15 cellular contexts compared by ENCODE assay signal in the genomic region with DNA sequence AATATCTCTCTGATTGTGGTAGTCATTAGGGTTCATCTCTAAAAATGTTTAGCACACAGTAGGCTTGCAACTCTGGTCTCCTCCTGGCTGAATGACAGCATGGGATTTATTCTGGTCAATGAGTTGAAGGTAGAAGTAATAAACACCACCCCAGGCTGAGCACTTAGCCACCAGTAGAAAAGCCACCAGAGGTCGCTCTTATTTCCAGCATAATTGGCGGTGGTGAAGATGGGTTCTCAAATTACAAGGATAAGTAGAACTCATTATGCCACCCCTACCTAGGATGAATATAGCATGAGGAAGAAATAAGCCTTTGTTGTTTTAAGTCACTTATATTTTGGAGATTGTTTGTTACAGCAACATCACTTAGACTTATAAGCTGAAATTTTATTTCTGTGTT.
A peak's percentile ranks its signal among the peaks of the same experiment; 100 is the strongest.
DNase-seq lines count a peak whose midpoint lies in the region; ATAC-seq and TF ChIP-seq lines count a peak whose summit lies in the region.
"Had no signal": no experiment of that assay in that cellular context is flagged by ENCODE, and none has a peak within 500 bp of the region (broad histone marks: within the 10 kb centered on the region; RNA-seq: fewer than 3 reads in every experiment).

No MANE protein-coding gene starts in this region.

- no peak overlapping the region for H3K4me3 Mint-ChIP-seq in CD8-positive, alpha-beta T cell

- POLR2A ChIA-PET in CD8-positive, alpha-beta T cell (lab: Charles Lee) = no interaction called here

- H3K27me3 Mint-ChIP-seq in CD8-positive, alpha-beta T cell (ENCODE audit: low read depth) = no peaks in the 10 kb centered on the region

- no peaks in the 10 kb centered on the region for H3K36me3 Mint-ChIP-seq in CD8-positive, alpha-beta T cell

- H3K4me1 Mint-ChIP-seq in CD8-positive, alpha-beta T cell (ENCODE audit: low read depth) = no peaks in the 10 kb centered on the region

- H3K4me1 ChIP-seq in HAP-1 = no peaks in the 10 kb centered on the region
- no peaks in the 10 kb centered on the region for H3K4me1 ChIP-seq in CD8-positive, alpha-beta T cell (ENCODE audit: insufficient read depth, low read length)
- H3K4me1 ChIP-seq: stomach had no signal

- DNase-seq in D341Med (ENCODE audit: low spot score) = peak; percentile 43
- DNase-seq in HAP-1 (ENCODE audit: low spot score in 2 of 2) = peak; percentile 54 to 66
- peak; percentile 17 for DNase-seq in NCI-H82 treated with DMSO at 0.1 percent for 48 hours (lab: John Stamatoyannopoulos, UW; ENCODE audit: unreplicated experiment)
- no peak for DNase-seq in epithelial cell of proximal tubule (ENCODE audit: low read depth)
- DNase-seq in HCEC 1CT = no peak
- no peak for DNase-seq in NCI-H2171 (lab: John Stamatoyannopoulos, UW)
- DNase-seq in CD8-positive, alpha-beta T cell = no peak
- DNase-seq: activated CD4-positive, alpha-beta T cell treated with anti-CD3 and anti-CD28 coated beads for 48 hours; activated effector memory CD4-positive, alpha-beta T cell treated with Interleukin-2 at 50 U/mL for 16 hours; GM23248; right cardiac atrium; stomach had no signal

- peaks cover 3% of the 10 kb centered on the region for H3K9me3 Mint-ChIP-seq in CD8-positive, alpha-beta T cell

- H3K27ac ChIP-seq in CD8-positive, alpha-beta T cell (ENCODE audit: low read depth, low read length) = no peak overlapping the region
- H3K27ac ChIP-seq: GM23248, KMS-11, stomach had no signal

- H3K36me3 ChIP-seq in HAP-1 (replicated peaks) = no peaks in the 10 kb centered on the region
- no peaks in the 10 kb centered on the region for H3K36me3 ChIP-seq in CD8-positive, alpha-beta T cell (ENCODE audit: insufficient read depth, low read length)
- H3K36me3 ChIP-seq: stomach had no signal

- CTCF ChIA-PET in CD8-positive, alpha-beta T cell (lab: Charles Lee) = no interaction called here

- intact Hi-C loops in CD8-positive, alpha-beta T cell (cut with DNase I, micrococcal nuclease) = no loop called here

- H3K27me3 ChIP-seq in HAP-1 (ENCODE audit: low read depth) = no peaks in the 10 kb centered on the region
- H3K27me3 ChIP-seq in CD8-positive, alpha-beta T cell (ENCODE audit: insufficient read depth, low read length) = no peaks in the 10 kb centered on the region
- H3K27me3 ChIP-seq: stomach had no signal

- H3K27ac Mint-ChIP-seq in CD8-positive, alpha-beta T cell = no peak overlapping the region

- no peaks in the 10 kb centered on the region for H3K9me3 ChIP-seq in HAP-1
- H3K9me3 ChIP-seq in CD8-positive, alpha-beta T cell (ENCODE audit: low read length) = no peaks in the 10 kb centered on the region
- H3K9me3 ChIP-seq: stomach had no signal

- no peak overlapping the region for H3K4me3 ChIP-seq in HAP-1
- H3K4me3 ChIP-seq in epithelial cell of proximal tubule (ENCODE audit: low read depth, low read length) = no peak overlapping the region
- no peak overlapping the region for H3K4me3 ChIP-seq in CD8-positive, alpha-beta T cell (ENCODE audit: low read depth, low read length)
- H3K4me3 ChIP-seq: GM23248, stomach had no signal

- in situ Hi-C loops in HAP-1 (cut with MboI; ENCODE audit: low sequenced_read_pairs) = no loop called here

- no peak for ATAC-seq in HG03342 (IDR thresholded peaks at IDR 0.05; ENCODE audit: unreplicated experiment)
- ATAC-seq in CD8-positive, alpha-beta T cell = no peak
- ATAC-seq: esophagus mucosa, right cardiac atrium had no signal

- TF ChIP-seq CTCF in epithelial cell of proximal tubule (conservative IDR thresholded peaks at IDR 0.05; ENCODE audit: low read depth, low read length) = peak; percentile 26
- TF ChIP-seq CTCF in CD8-positive, alpha-beta T cell (IDR thresholded peaks at IDR 0.05) = no peak

Comparison
In these comparisons a context has a peak if more than half of its experiments do, and no peak if none do; other contexts are left out.
1. DNase-seq: peak in D341Med (single experiment), HAP-1 (2 of 2) and NCI-H82 treated with DMSO at 0.1 percent for 48 hours (single experiment); none in epithelial cell of proximal tubule (single experiment), HCEC 1CT (single experiment), NCI-H2171 (single experiment) and CD8-positive, alpha-beta T cell (0 of 7).